ENCODE assay signal across 8 cellular contexts in genomic region chr19:18117364-18117691, GRCh38. TPM values are rescaled to one million over a fixed set of nuclear protein-coding genes. Genes with fewer than 3 reads are reported as not detected.
DNase-seq lines count a peak whose midpoint lies in the region; ATAC-seq, FAIRE-seq and TF ChIP-seq lines count a peak whose summit lies in the region.

No MANE protein-coding gene starts in this region.

- intact Hi-C loops in HepG2 (cut with micrococcal nuclease; ENCODE audit: unreplicated experiment) (no loop called here), right lobe of liver (cut with DNase I) (no loop called here), GM12878 (cut with micrococcal nuclease; ENCODE audit: unreplicated experiment) (no loop called here)

- ATAC-seq in HepG2 = no peak; the same call in 2 of the 3 replicates
- no peak for ATAC-seq in right lobe of liver
- ATAC-seq in GM12878 = no peak

- H3K4me1 ChIP-seq in HepG2 (ENCODE audit: insufficient read depth, low read length) (peaks cover 23% of the 10 kb centered on the region), right lobe of liver (peaks cover 0 to 13% (median 2%) of the 10 kb centered on the region in 4 donors), GM12878 (ENCODE audit: control insufficient read depth, insufficient read depth, low read length) (peaks cover 28% of the 10 kb centered on the region)

- RAD21 ChIA-PET in GM12878 (lab: Charles Lee; ENCODE audit: unreplicated experiment) = interaction anchor here (0.6 to 1.9 kb wide), 5 partner anchors 31 to 86 kb away, joined by 3 to 7 read pairs (median 4); partner anchors contain the start of genes IL12RB1 and PIK3R2

- no peaks in the 10 kb centered on the region for H3K27me3 ChIP-seq in HepG2 (ENCODE audit: control insufficient read depth in 1 of 2, insufficient read depth in 2 of 2, low read length in 2 of 2)
- H3K27me3 ChIP-seq in right lobe of liver = no peaks in the 10 kb centered on the region
- H3K27me3 ChIP-seq in GM12878 (replicated peaks in 1 of 2; ENCODE audit: control insufficient read depth in 2 of 2, insufficient read depth in 2 of 2, low read length in 1 of 2) = no peaks in the 10 kb centered on the region

- SMC1A ChIA-PET in GM12878 (lab: Charles Lee; ENCODE audit: uncharacterized antibody, unreplicated experiment) = interaction anchor here (0.7 to 1.4 kb wide), 5 partner anchors 9 to 117 kb away, joined by 3 to 4 read pairs (median 3); partner anchors contain the start of genes MAST3 and MPV17L2

- H3K9ac ChIP-seq in HepG2 (ENCODE audit: insufficient read depth, low read depth, low read length) (0 out of 2 replicates have a peak overlapping the region, but pooled peaks have one; percentile 46), GM12878 (ENCODE audit: control insufficient read depth, insufficient read depth, low read length) (no peak overlapping the region)

- TF ChIP-seq CTCF in HepG2 (CRISPR knock-in tag; IDR thresholded peaks at IDR 0.05) (no peak), right lobe of liver (IDR thresholded peaks at IDR 0.05) (no peak), GM12878 (IDR thresholded peaks at IDR 0.05 in 2 of 3, conservative IDR thresholded peaks at IDR 0.05 in 1 of 3; ENCODE audit: control insufficient read depth in 2 of 3, extremely low read depth in 1 of 3, insufficient read depth in 1 of 3, low read depth in 3 of 3, low read length in 3 of 3) (no peak), mesothelial cell of epicardium (IDR thresholded peaks at IDR 0.05; ENCODE audit: unreplicated experiment) (no peak)

- no peaks in the 10 kb centered on the region for H4K20me1 ChIP-seq in HepG2 (ENCODE audit: insufficient read depth, low read length)
- no peaks in the 10 kb centered on the region; the same call in 1 of the 2 replicates for H4K20me1 ChIP-seq in GM12878 (ENCODE audit: control insufficient read depth, insufficient read depth)

- H3K79me2 ChIP-seq in HepG2 (ENCODE audit: insufficient read depth, low read length) = peaks cover 16% of the 10 kb centered on the region
- H3K79me2 ChIP-seq in GM12878 (ENCODE audit: control insufficient read depth, insufficient read depth, low read length) = peaks cover 21% of the 10 kb centered on the region

- DNase-seq in HepG2 (ENCODE audit: low spot score) (no peak), right lobe of liver (no peak), GM12878 (ENCODE audit: low read depth, low spot score) (no peak), mesothelial cell of epicardium (ENCODE audit: low spot score in 2 of 2, unreplicated experiment in 2 of 2) (peak in 1 of 2 experiments; percentile 45), germinal center (ENCODE audit: low spot score) (no peak), inferior parietal cortex (ENCODE audit: extremely low spot score) (no peak), Kasumi-1 (lab: John Stamatoyannopoulos, UW) (no peak)
- no peak for DNase-seq in stimulated activated CD4-positive, alpha-beta T cell treated with anti-CD3 and anti-CD28 coated beads, Interleukin-4, amount 100 ng/mL, for 4 hours

- TF ChIP-seq EP300 in HepG2 (IDR thresholded peaks at IDR 0.05; ENCODE audit: low read depth in 2 of 2, low read length in 2 of 2) (no peak), HepG2 (CRISPR knock-in tag; IDR thresholded peaks at IDR 0.05; ENCODE audit: borderline replicate concordance) (no peak), GM12878 (IDR thresholded peaks at IDR 0.05; ENCODE audit: borderline replicate concordance in 1 of 2, control insufficient read depth in 1 of 2, low read depth in 2 of 2, low read length in 2 of 2) (no peak)

- peak overlapping the region; percentile 34 to 64 (median 35) for H3K4me3 ChIP-seq in HepG2 (replicated peaks in 1 of 3; ENCODE audit: insufficient read depth in 1 of 3, low read depth in 2 of 3, low read length in 3 of 3)
- H3K4me3 ChIP-seq in right lobe of liver = peak overlapping the region in 1 of 3 donors; percentile 65
- 0 out of 2 replicates have a peak overlapping the region, but pooled peaks have one; percentile 23 for H3K4me3 ChIP-seq in GM12878

- POLR2A ChIA-PET in HepG2 (lab: Yijun Ruan, JAX) = interaction anchor here (0.6 to 2.2 kb wide), 5 partner anchors 8 to 74 kb away, joined by 3 to 18 read pairs (median 9); partner anchors contain the start of gene PIK3R2
- POLR2A ChIA-PET in GM12878 (lab: Charles Lee) = interaction anchor here (0.7 to 2.8 kb wide), 4 partner anchors 8 to 30 kb away, joined by 3 to 7 read pairs (median 4); partner anchors contain the start of genes IL12RB1 and MAST3

- no peak for TF ChIP-seq RAD21 in HepG2 (CRISPR knock-in tag; IDR thresholded peaks at IDR 0.05)
- no peak for TF ChIP-seq RAD21 in GM12878 (IDR thresholded peaks at IDR 0.05; ENCODE audit: insufficient read depth, low read depth, low read length)

- no TSS peak for BruUV-seq in HepG2 (replicated peaks; lab: Mats Ljungman, UMichigan)
- no TSS peak for BruUV-seq in GM12878 (replicated peaks; lab: Mats Ljungman, UMichigan)

- H3K27ac ChIP-seq in HepG2 (ENCODE audit: extremely low read length, insufficient read depth, low read length) = peak overlapping the region; percentile 30
- H3K27ac ChIP-seq in right lobe of liver = no peak overlapping the region
- H3K27ac ChIP-seq in GM12878 (ENCODE audit: control insufficient read depth, insufficient read depth) = no peak overlapping the region

- FAIRE-seq in HepG2 (lab: Jason Lieb, UNC) = no peak
- FAIRE-seq in GM12878 (lab: Jason Lieb, UNC) = no peak

- H3K9me3 Mint-ChIP-seq in mesothelial cell of epicardium = no peaks in the 10 kb centered on the region

- H3K27ac Mint-ChIP-seq in mesothelial cell of epicardium = peak overlapping the region; percentile 87

- H3K36me3 ChIP-seq in HepG2 (replicated peaks in 1 of 2; ENCODE audit: control insufficient read depth in 1 of 2, insufficient read depth in 2 of 2, low read length in 2 of 2) (peaks cover 2 to 22% of the 10 kb centered on the region in 2 experiments; a peak in 4 of 5 replicates), right lobe of liver (no peaks in the 10 kb centered on the region), GM12878 (ENCODE audit: control insufficient read depth in 2 of 2, insufficient read depth in 2 of 2, low read length in 1 of 2) (peaks cover 8 to 24% of the 10 kb centered on the region in 2 experiments)

- no peaks in the 10 kb centered on the region for H3K27me3 Mint-ChIP-seq in mesothelial cell of epicardium (ENCODE audit: low read depth)

- CTCF ChIA-PET in HepG2 (lab: Yijun Ruan, JAX; ENCODE audit: low intra/inter-chr PET ratio, low total read pairs) = no interaction called here
- CTCF ChIA-PET in GM12878 (lab: Yijun Ruan, JAX) = interaction anchor here (0.6 to 1.8 kb wide), 5 partner anchors 7 to 105 kb away, joined by 3 to 7 read pairs (median 4); no protein-coding TSS in a partner anchor

- H3K4me2 ChIP-seq in HepG2 (ENCODE audit: low read depth, low read length) (peak overlapping the region; percentile 75), GM12878 (ENCODE audit: control insufficient read depth, insufficient read depth) (peak overlapping the region; percentile 72)

- no peaks in the 10 kb centered on the region for H3K36me3 Mint-ChIP-seq in mesothelial cell of epicardium

- H2AFZ ChIP-seq in HepG2 (ENCODE audit: low read length) (no peak overlapping the region), GM12878 (ENCODE audit: control insufficient read depth, low read depth, low read length) (no peak overlapping the region)

- H3K4me1 Mint-ChIP-seq in mesothelial cell of epicardium = peaks cover 19% of the 10 kb centered on the region

- H3K4me3 Mint-ChIP-seq in mesothelial cell of epicardium = peak overlapping the region; percentile 78

- H3K9me3 ChIP-seq in HepG2 (ENCODE audit: low read length) = no peaks in the 10 kb centered on the region
- H3K9me3 ChIP-seq in right lobe of liver = no peaks in the 10 kb centered on the region
- H3K9me3 ChIP-seq in GM12878 (replicated peaks; ENCODE audit: control insufficient read depth, insufficient read depth, low read length) = no peaks in the 10 kb centered on the region

- TF ChIP-seq POLR2A in HepG2 (IDR thresholded peaks at IDR 0.05; ENCODE audit: insufficient read depth in 1 of 2, low read depth in 2 of 2, low read length in 2 of 2) (no peak), right lobe of liver (IDR thresholded peaks at IDR 0.05) (no peak), GM12878 (IDR thresholded peaks at IDR 0.05; ENCODE audit: low read depth, low read length) (no peak)

- 52% methylated on average over 10 of the region's 11 CpGs for WGBS in HepG2 (ENCODE audit: low lambda C conversion rate)
- WGBS in right lobe of liver (ENCODE audit: insufficient coverage, low coverage, low lambda C conversion rate, missing lambda C conversion rate) = 18% methylated on average over 6 of the region's 11 CpGs
- WGBS in GM12878 (ENCODE audit: insufficient coverage, insufficient replicate concordance, low lambda C conversion rate, missing lambda C conversion rate) = 54% methylated on average over 11 of the region's 11 CpGs

- in situ Hi-C loops in HepG2 (cut with HindIII; ENCODE audit: extremely low pct_ligation_motif_present, low pct_unique_long_range_greater_than_20kb) = no loop called here
- in situ Hi-C loops in GM12878 (cut with MboI) = no loop called here

RNA-seq across cellular contexts. Expression of gene MAST3, which starts 19.8 kb away (rescaled TPM):
- total RNA-seq in HepG2 (2016; rRNA removed; fragmentation: Illumina TruSeq; extraction: Trizol) = 4.1 and 4.5 TPM in 2 replicates
- 1.9 and 2.8 TPM in 2 replicates for total RNA-seq in HepG2 (2016; cell fraction: cytosol; rRNA removed; fragmentation: Illumina TruSeq; extraction: Trizol; ENCODE audit: low read depth)
- 3.6 and 4.1 TPM in 2 replicates for total RNA-seq in HepG2 (2016; cell fraction: insoluble cytoplasmic fraction; rRNA removed; fragmentation: Illumina TruSeq; extraction: Trizol)
- 4.4 and 5.1 TPM in 2 replicates for total RNA-seq in HepG2 (2016; cell fraction: membrane; rRNA removed; fragmentation: Illumina TruSeq; extraction: Trizol)
- total RNA-seq in HepG2 (2016; cell fraction: nucleus; rRNA removed; fragmentation: Illumina TruSeq; extraction: Trizol) = 5.3 and 7.5 TPM in 2 replicates
- 4.6 and 6.0 TPM in 2 replicates for polyA plus RNA-seq in HepG2 (2011; rRNA removed)
- polyA plus RNA-seq in HepG2 (2011; cell fraction: cytosol; rRNA removed) = 2.0 and 2.4 TPM in 2 replicates
- polyA plus RNA-seq in HepG2 (2011; cell fraction: nucleus; rRNA removed) = 18.7 and 20.6 TPM in 2 replicates
- 5.2 and 6.4 TPM in 2 replicates for polyA plus RNA-seq in HepG2 (2012)
- polyA plus RNA-seq in HepG2 (2016; cell fraction: cytosol; fragmentation: Illumina TruSeq; extraction: Trizol; ENCODE audit: low read depth) = 1.0 and 1.1 TPM in 2 replicates
- polyA plus RNA-seq in HepG2 (2016; cell fraction: insoluble cytoplasmic fraction; fragmentation: Illumina TruSeq; extraction: Trizol; ENCODE audit: low read depth) = 4.1 and 5.8 TPM in 2 replicates
- 2.0 and 2.2 TPM in 2 replicates for polyA plus RNA-seq in HepG2 (2016; cell fraction: membrane; fragmentation: Illumina TruSeq; extraction: Trizol; ENCODE audit: low read depth)
- polyA plus RNA-seq in HepG2 (2016; cell fraction: nucleus; fragmentation: Illumina TruSeq; extraction: Trizol; ENCODE audit: insufficient read depth, low read depth) = 22.7 and 26.8 TPM in 2 replicates
- 3.2 and 9.3 TPM in 2 replicates for polyA minus RNA-seq in HepG2 (2011; rRNA and poly(A)+ RNA removed; ENCODE audit: low replicate concordance)
- polyA minus RNA-seq in HepG2 (2011; cell fraction: cytosol; rRNA and poly(A)+ RNA removed) = 6.7 and 7.6 TPM in 2 replicates
- polyA minus RNA-seq in HepG2 (2011; cell fraction: nucleus; rRNA and poly(A)+ RNA removed) = 7.3 and 8.5 TPM in 2 replicates
- 10 to 100 TPM in 3 of 6 experiments, 1 to 10 TPM in 3; 8.0 to 17.9 (median 10.0) TPM for total RNA-seq in right lobe of liver
- total RNA-seq in GM12878 (2013; cell fraction: nucleolus; rRNA removed) = 26.5 and 29.4 TPM in 2 replicates
- total RNA-seq in GM12878 (2014; rRNA removed) = 6.1 and 6.4 TPM in 2 replicates
- total RNA-seq in GM12878 (2014; rRNA removed; fragmentation: Illumina TruSeq; extraction: Trizol) = 2.7 and 3.0 TPM in 2 replicates
- total RNA-seq in GM12878 (2021) = 21.5 and 22.2 TPM in 2 replicates
- 4.8 TPM for polyA plus RNA-seq in GM12878 (2011; ENCODE audit: low read depth)
- 1.9 and 4.5 TPM in 2 replicates for polyA plus RNA-seq in GM12878 (2011; rRNA removed)
- polyA plus RNA-seq in GM12878 (2011; cell fraction: cytosol; rRNA removed) = 5.0 and 5.8 TPM in 2 replicates
- polyA plus RNA-seq in GM12878 (2011; cell fraction: nucleus; rRNA removed) = 22.0 and 27.3 TPM in 2 replicates
- 9.5 and 13.3 TPM in 2 replicates for polyA plus RNA-seq in GM12878 (2012)
- 2.8 and 5.3 TPM in 2 replicates for polyA plus RNA-seq in GM12878 (2014; fragmentation: Illumina TruSeq; extraction: Trizol)
- polyA plus RNA-seq in GM12878 (2014; fragmentation: Nextera tagmentation; extraction: Ambion mirVana) = 1 to 10 TPM; 3.5 to 8.5 TPM
- polyA plus RNA-seq in GM12878 (2014; rRNA removed) = 9.7 and 11.8 TPM in 2 replicates
- polyA plus RNA-seq in GM12878 (2016; fragmentation: Nextera tagmentation; extraction: Ambion mirVana) = 10 to 100 TPM in 1 of 2 experiments, 1 to 10 TPM in 1; 9.7 to 10.5 TPM
- polyA minus RNA-seq in GM12878 (2011; rRNA and poly(A)+ RNA removed) = 6.1 and 10.3 TPM in 2 replicates
- polyA minus RNA-seq in GM12878 (2011; cell fraction: cytosol; rRNA and poly(A)+ RNA removed) = 7.2 and 7.9 TPM in 2 replicates
- polyA minus RNA-seq in GM12878 (2011; cell fraction: nucleus; rRNA and poly(A)+ RNA removed) = 9.4 and 12.9 TPM in 2 replicates
- total RNA-seq in mesothelial cell of epicardium = 15.0 to 17.0 TPM (median 16.0 TPM) in 3 replicates

RNA-seq across cellular contexts. Expression of gene IL12RB1, which starts 30.6 kb away (rescaled TPM):
- total RNA-seq in HepG2 (2016; rRNA removed; fragmentation: Illumina TruSeq; extraction: Trizol) (0.04 TPM in 1 of 2 replicates, not detected in the other), right lobe of liver (1 to 10 TPM in 1 of 6 experiments, under 1 TPM in 5; 0.25 to 2.0 (median 0.70) TPM), GM12878 (2014; rRNA removed) (26.9 and 28.9 TPM in 2 replicates), GM12878 (2014; rRNA removed; fragmentation: Illumina TruSeq; extraction: Trizol) (15.5 and 16.1 TPM in 2 replicates), GM12878 (2021) (28.1 and 29.9 TPM in 2 replicates), mesothelial cell of epicardium (not detected in 3 replicates)
- not detected in 2 replicates for total RNA-seq in HepG2 (2016; cell fraction: cytosol; rRNA removed; fragmentation: Illumina TruSeq; extraction: Trizol; ENCODE audit: low read depth)
- 0.09 TPM in 1 of 2 replicates, not detected in the other for total RNA-seq in HepG2 (2016; cell fraction: insoluble cytoplasmic fraction; rRNA removed; fragmentation: Illumina TruSeq; extraction: Trizol)
- total RNA-seq in HepG2 (2016; cell fraction: membrane; rRNA removed; fragmentation: Illumina TruSeq; extraction: Trizol) = 0.12 TPM in 1 of 2 replicates, not detected in the other
- total RNA-seq in HepG2 (2016; cell fraction: nucleus; rRNA removed; fragmentation: Illumina TruSeq; extraction: Trizol) = not detected in 2 replicates
- polyA plus RNA-seq in HepG2 (2011; rRNA removed) (0.03 and 0.13 TPM in 2 replicates), GM12878 (2011; rRNA removed) (5.5 and 10.8 TPM in 2 replicates), GM12878 (2014; fragmentation: Illumina TruSeq; extraction: Trizol) (6.8 and 14.0 TPM in 2 replicates), GM12878 (2014; fragmentation: Nextera tagmentation; extraction: Ambion mirVana) (1 to 10 TPM; 2.8 to 7.1 TPM), GM12878 (2014; rRNA removed) (26.9 and 30.3 TPM in 2 replicates), GM12878 (2016; fragmentation: Nextera tagmentation; extraction: Ambion mirVana) (10 to 100 TPM; 19.2 to 21.0 TPM)
- 0.10 and 0.19 TPM in 2 replicates for polyA plus RNA-seq in HepG2 (2011; cell fraction: cytosol; rRNA removed)
- polyA plus RNA-seq in HepG2 (2011; cell fraction: nucleus; rRNA removed) = 0.27 and 0.35 TPM in 2 replicates
- polyA plus RNA-seq in HepG2 (2012) = 0.12 TPM in 1 of 2 replicates, not detected in the other
- not detected in 2 replicates for polyA plus RNA-seq in HepG2 (2016; cell fraction: cytosol; fragmentation: Illumina TruSeq; extraction: Trizol; ENCODE audit: low read depth)
- polyA plus RNA-seq in HepG2 (2016; cell fraction: insoluble cytoplasmic fraction; fragmentation: Illumina TruSeq; extraction: Trizol; ENCODE audit: low read depth) = not detected in 2 replicates
- 0.09 TPM in 1 of 2 replicates, not detected in the other for polyA plus RNA-seq in HepG2 (2016; cell fraction: membrane; fragmentation: Illumina TruSeq; extraction: Trizol; ENCODE audit: low read depth)
- polyA plus RNA-seq in HepG2 (2016; cell fraction: nucleus; fragmentation: Illumina TruSeq; extraction: Trizol; ENCODE audit: insufficient read depth, low read depth) = 0.20 TPM in 1 of 2 replicates, not detected in the other
- polyA minus RNA-seq in HepG2 (2011; rRNA and poly(A)+ RNA removed; ENCODE audit: low replicate concordance) = 0.12 and 0.36 TPM in 2 replicates
- polyA minus RNA-seq in HepG2 (2011; cell fraction: cytosol; rRNA and poly(A)+ RNA removed) = not detected in 2 replicates
- not detected in 2 replicates for polyA minus RNA-seq in HepG2 (2011; cell fraction: nucleus; rRNA and poly(A)+ RNA removed)
- total RNA-seq in GM12878 (2013; cell fraction: nucleolus; rRNA removed) = 13.5 and 19.9 TPM in 2 replicates
- polyA plus RNA-seq in GM12878 (2011; ENCODE audit: low read depth) = 6.1 TPM
- polyA plus RNA-seq in GM12878 (2011; cell fraction: cytosol; rRNA removed) = 13.2 and 18.7 TPM in 2 replicates
- 15.2 and 23.5 TPM in 2 replicates for polyA plus RNA-seq in GM12878 (2011; cell fraction: nucleus; rRNA removed)
- 9.4 and 11.8 TPM in 2 replicates for polyA plus RNA-seq in GM12878 (2012)
- 7.5 and 15.9 TPM in 2 replicates for polyA minus RNA-seq in GM12878 (2011; rRNA and poly(A)+ RNA removed)
- polyA minus RNA-seq in GM12878 (2011; cell fraction: cytosol; rRNA and poly(A)+ RNA removed) = 4.9 and 6.2 TPM in 2 replicates
- polyA minus RNA-seq in GM12878 (2011; cell fraction: nucleus; rRNA and poly(A)+ RNA removed) = 10.9 and 17.8 TPM in 2 replicates

RNA-seq across cellular contexts. Expression of gene PIK3R2, which starts 35.6 kb away (rescaled TPM):
- total RNA-seq in HepG2 (2016; rRNA removed; fragmentation: Illumina TruSeq; extraction: Trizol) (15.8 and 25.3 TPM in 2 replicates), right lobe of liver (10 to 100 TPM; 11.1 to 21.4 (median 14.6) TPM), GM12878 (2014; rRNA removed) (6.3 and 8.0 TPM in 2 replicates), GM12878 (2014; rRNA removed; fragmentation: Illumina TruSeq; extraction: Trizol) (1.9 and 3.9 TPM in 2 replicates), GM12878 (2021) (22.6 and 23.3 TPM in 2 replicates), mesothelial cell of epicardium (90.4 to 95.5 TPM (median 94.7 TPM) in 3 replicates)
- 13.7 and 16.1 TPM in 2 replicates for total RNA-seq in HepG2 (2016; cell fraction: cytosol; rRNA removed; fragmentation: Illumina TruSeq; extraction: Trizol; ENCODE audit: low read depth)
- 12.5 and 18.3 TPM in 2 replicates for total RNA-seq in HepG2 (2016; cell fraction: insoluble cytoplasmic fraction; rRNA removed; fragmentation: Illumina TruSeq; extraction: Trizol)
- total RNA-seq in HepG2 (2016; cell fraction: membrane; rRNA removed; fragmentation: Illumina TruSeq; extraction: Trizol) = 33.3 and 40.2 TPM in 2 replicates
- 14.5 and 18.4 TPM in 2 replicates for total RNA-seq in HepG2 (2016; cell fraction: nucleus; rRNA removed; fragmentation: Illumina TruSeq; extraction: Trizol)
- polyA plus RNA-seq in HepG2 (2011; rRNA removed) (18.6 and 27.2 TPM in 2 replicates), GM12878 (2011; rRNA removed) (2.9 and 6.4 TPM in 2 replicates), GM12878 (2014; fragmentation: Illumina TruSeq; extraction: Trizol) (0.73 and 3.4 TPM in 2 replicates), GM12878 (2014; fragmentation: Nextera tagmentation; extraction: Ambion mirVana) (under 1 TPM; 0.26 to 0.75 TPM), GM12878 (2014; rRNA removed) (5.2 and 5.8 TPM in 2 replicates), GM12878 (2016; fragmentation: Nextera tagmentation; extraction: Ambion mirVana) (1 to 10 TPM; 1.1 TPM)
- polyA plus RNA-seq in HepG2 (2011; cell fraction: cytosol; rRNA removed) = 17.0 and 21.2 TPM in 2 replicates
- 35.7 and 42.1 TPM in 2 replicates for polyA plus RNA-seq in HepG2 (2011; cell fraction: nucleus; rRNA removed)
- polyA plus RNA-seq in HepG2 (2012) = 39.2 and 39.3 TPM in 2 replicates
- 8.4 and 11.9 TPM in 2 replicates for polyA plus RNA-seq in HepG2 (2016; cell fraction: cytosol; fragmentation: Illumina TruSeq; extraction: Trizol; ENCODE audit: low read depth)
- 30.5 and 42.6 TPM in 2 replicates for polyA plus RNA-seq in HepG2 (2016; cell fraction: insoluble cytoplasmic fraction; fragmentation: Illumina TruSeq; extraction: Trizol; ENCODE audit: low read depth)
- polyA plus RNA-seq in HepG2 (2016; cell fraction: membrane; fragmentation: Illumina TruSeq; extraction: Trizol; ENCODE audit: low read depth) = 46.8 and 48.0 TPM in 2 replicates
- 60.8 and 65.6 TPM in 2 replicates for polyA plus RNA-seq in HepG2 (2016; cell fraction: nucleus; fragmentation: Illumina TruSeq; extraction: Trizol; ENCODE audit: insufficient read depth, low read depth)
- 18.1 and 22.4 TPM in 2 replicates for polyA minus RNA-seq in HepG2 (2011; rRNA and poly(A)+ RNA removed; ENCODE audit: low replicate concordance)
- polyA minus RNA-seq in HepG2 (2011; cell fraction: cytosol; rRNA and poly(A)+ RNA removed) = 12.0 and 21.3 TPM in 2 replicates
- polyA minus RNA-seq in HepG2 (2011; cell fraction: nucleus; rRNA and poly(A)+ RNA removed) = 12.7 and 19.6 TPM in 2 replicates
- total RNA-seq in GM12878 (2013; cell fraction: nucleolus; rRNA removed) = 11.5 and 13.9 TPM in 2 replicates
- 4.0 TPM for polyA plus RNA-seq in GM12878 (2011; ENCODE audit: low read depth)
- polyA plus RNA-seq in GM12878 (2011; cell fraction: cytosol; rRNA removed) = 5.3 and 6.3 TPM in 2 replicates
- 10.3 and 15.7 TPM in 2 replicates for polyA plus RNA-seq in GM12878 (2011; cell fraction: nucleus; rRNA removed)
- 6.4 and 8.5 TPM in 2 replicates for polyA plus RNA-seq in GM12878 (2012)
- 6.4 and 9.5 TPM in 2 replicates for polyA minus RNA-seq in GM12878 (2011; rRNA and poly(A)+ RNA removed)
- polyA minus RNA-seq in GM12878 (2011; cell fraction: cytosol; rRNA and poly(A)+ RNA removed) = 2.9 and 8.8 TPM in 2 replicates
- 2.1 and 3.8 TPM in 2 replicates for polyA minus RNA-seq in GM12878 (2011; cell fraction: nucleus; rRNA and poly(A)+ RNA removed)

RNA-seq across cellular contexts. Expression of gene IFI30, which starts 56.3 kb away (rescaled TPM):
- total RNA-seq in HepG2 (2016; rRNA removed; fragmentation: Illumina TruSeq; extraction: Trizol) (41.2 and 79.4 TPM in 2 replicates), right lobe of liver (100 to 1,000 TPM in 3 of 6 experiments, 10 to 100 TPM in 3; 54.0 to 205 (median 91.8) TPM), GM12878 (2014; rRNA removed) (747 and 845 TPM in 2 replicates), GM12878 (2014; rRNA removed; fragmentation: Illumina TruSeq; extraction: Trizol) (221 and 225 TPM in 2 replicates), GM12878 (2021) (301 and 314 TPM in 2 replicates), mesothelial cell of epicardium (0.32 to 2.0 TPM (median 0.36 TPM) in 3 replicates)
- total RNA-seq in HepG2 (2016; cell fraction: cytosol; rRNA removed; fragmentation: Illumina TruSeq; extraction: Trizol; ENCODE audit: low read depth) = 49.8 and 56.5 TPM in 2 replicates
- total RNA-seq in HepG2 (2016; cell fraction: insoluble cytoplasmic fraction; rRNA removed; fragmentation: Illumina TruSeq; extraction: Trizol) = 39.1 and 76.9 TPM in 2 replicates
- total RNA-seq in HepG2 (2016; cell fraction: membrane; rRNA removed; fragmentation: Illumina TruSeq; extraction: Trizol) = 32.9 and 35.3 TPM in 2 replicates
- 62.2 and 72.4 TPM in 2 replicates for total RNA-seq in HepG2 (2016; cell fraction: nucleus; rRNA removed; fragmentation: Illumina TruSeq; extraction: Trizol)
- polyA plus RNA-seq in HepG2 (2011; rRNA removed) (24.7 and 25.0 TPM in 2 replicates), GM12878 (2011; rRNA removed) (232 and 365 TPM in 2 replicates), GM12878 (2014; fragmentation: Illumina TruSeq; extraction: Trizol) (147 and 257 TPM in 2 replicates), GM12878 (2014; fragmentation: Nextera tagmentation; extraction: Ambion mirVana) (1,000 to 10,000 TPM; 1,054 to 1,112 TPM), GM12878 (2014; rRNA removed) (492 and 678 TPM in 2 replicates), GM12878 (2016; fragmentation: Nextera tagmentation; extraction: Ambion mirVana) (100 to 1,000 TPM; 445 to 456 TPM)
- 33.2 and 51.0 TPM in 2 replicates for polyA plus RNA-seq in HepG2 (2011; cell fraction: cytosol; rRNA removed)
- polyA plus RNA-seq in HepG2 (2011; cell fraction: nucleus; rRNA removed) = 13.2 and 16.2 TPM in 2 replicates
- polyA plus RNA-seq in HepG2 (2012) = 13.8 and 14.8 TPM in 2 replicates
- 68.0 and 80.0 TPM in 2 replicates for polyA plus RNA-seq in HepG2 (2016; cell fraction: cytosol; fragmentation: Illumina TruSeq; extraction: Trizol; ENCODE audit: low read depth)
- polyA plus RNA-seq in HepG2 (2016; cell fraction: insoluble cytoplasmic fraction; fragmentation: Illumina TruSeq; extraction: Trizol; ENCODE audit: low read depth) = 46.2 and 52.2 TPM in 2 replicates
- 28.9 and 31.1 TPM in 2 replicates for polyA plus RNA-seq in HepG2 (2016; cell fraction: membrane; fragmentation: Illumina TruSeq; extraction: Trizol; ENCODE audit: low read depth)
- polyA plus RNA-seq in HepG2 (2016; cell fraction: nucleus; fragmentation: Illumina TruSeq; extraction: Trizol; ENCODE audit: insufficient read depth, low read depth) = 133 TPM in 2 replicates
- 49.7 and 255 TPM in 2 replicates for polyA minus RNA-seq in HepG2 (2011; rRNA and poly(A)+ RNA removed; ENCODE audit: low replicate concordance)
- polyA minus RNA-seq in HepG2 (2011; cell fraction: cytosol; rRNA and poly(A)+ RNA removed) = 11.2 and 23.9 TPM in 2 replicates
- polyA minus RNA-seq in HepG2 (2011; cell fraction: nucleus; rRNA and poly(A)+ RNA removed) = 3.7 and 4.4 TPM in 2 replicates
- total RNA-seq in GM12878 (2013; cell fraction: nucleolus; rRNA removed) = 168 and 207 TPM in 2 replicates
- 218 TPM for polyA plus RNA-seq in GM12878 (2011; ENCODE audit: low read depth)
- 606 and 650 TPM in 2 replicates for polyA plus RNA-seq in GM12878 (2011; cell fraction: cytosol; rRNA removed)
- 189 and 350 TPM in 2 replicates for polyA plus RNA-seq in GM12878 (2011; cell fraction: nucleus; rRNA removed)
- 260 and 337 TPM in 2 replicates for polyA plus RNA-seq in GM12878 (2012)
- polyA minus RNA-seq in GM12878 (2011; rRNA and poly(A)+ RNA removed) = 327 and 421 TPM in 2 replicates
- polyA minus RNA-seq in GM12878 (2011; cell fraction: cytosol; rRNA and poly(A)+ RNA removed) = 126 and 162 TPM in 2 replicates
- polyA minus RNA-seq in GM12878 (2011; cell fraction: nucleus; rRNA and poly(A)+ RNA removed) = 67.9 and 87.0 TPM in 2 replicates

Comparison
In these comparisons a context has a peak if more than half of its experiments do, and no peak if none do; other contexts are left out.
1. RNA of gene IL12RB1, which starts 30.6 kb away (total RNA-seq): 13.5 to 29.9 TPM in GM12878; 0.25 to 2.0 TPM in right lobe of liver, 0.04 to 0.12 TPM in HepG2 and not detected in mesothelial cell of epicardium; every median in the first group is over 4 times any median in the second.